ENCODE assay signal across 15 cellular contexts in the genomic region with DNA sequence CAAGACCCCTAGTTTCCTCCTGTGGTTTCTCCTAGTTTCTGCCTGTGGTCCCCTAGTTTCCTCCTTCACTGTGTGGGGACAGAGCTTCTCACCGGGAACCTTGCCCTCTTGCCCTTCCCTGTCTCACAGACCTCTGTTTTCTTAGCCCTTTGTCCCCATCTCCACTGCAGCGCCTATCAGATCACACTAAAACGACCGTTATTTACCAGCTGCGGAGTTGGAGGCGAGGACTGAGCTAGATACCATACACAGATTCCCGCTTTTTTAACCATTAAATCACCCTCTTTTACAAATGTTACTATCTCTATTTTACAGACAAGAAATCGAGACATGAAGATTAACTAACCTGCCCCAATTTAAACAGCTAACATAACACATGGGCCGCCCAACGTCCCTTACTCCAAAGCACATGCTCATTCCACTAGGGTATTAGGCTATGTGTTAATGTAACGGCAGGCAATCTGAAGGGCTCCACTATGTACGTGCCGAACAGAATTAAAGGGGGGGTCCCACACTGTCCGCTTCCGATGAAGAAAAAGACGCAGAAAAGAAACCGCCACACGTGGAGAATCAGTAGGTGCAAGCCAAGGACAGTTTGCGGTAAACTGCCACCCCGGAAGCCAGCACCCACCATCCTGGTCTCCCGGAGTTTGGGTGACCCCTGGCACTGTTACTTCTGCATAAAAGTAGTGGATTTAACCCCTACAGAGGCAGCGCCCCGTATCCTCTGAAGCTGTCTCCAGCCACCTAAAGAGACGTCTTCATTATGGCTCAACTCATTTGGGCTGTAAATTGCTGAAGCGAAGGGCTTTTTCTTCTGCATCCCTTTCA. TPM values are rescaled to one million over a fixed set of nuclear protein-coding genes. Genes with fewer than 3 reads are reported as not detected.
A peak's percentile ranks its signal among the peaks of the same experiment; 100 is the strongest.
DNase-seq lines count a peak whose midpoint lies in the region; FAIRE-seq and TF ChIP-seq lines count a peak whose summit lies in the region.
"Had no signal": no experiment of that assay in that cellular context is flagged by ENCODE, and none has a peak within 500 bp of the region (broad histone marks: within the 10 kb centered on the region; RNA-seq: fewer than 3 reads in every experiment).

No MANE protein-coding gene starts in this region.

- DNase-seq in activated CD4-positive, alpha-beta T cell treated with anti-CD3 and anti-CD28 coated beads, Interleukin-2, amount 10 ng/mL, durations not matched to agents 7 days and 5 days, result no peak
- DNase-seq in activated CD4-positive, alpha-beta T cell treated with anti-CD3 and anti-CD28 coated beads for 4 hours, result no peak
- DNase-seq in NT2/D1 (ENCODE audit: low read depth, low spot score) (no peak), H1 (ENCODE audit: low read depth in 1 of 2, low spot score in 2 of 2) (no peak), neural progenitor cell (ENCODE audit: low spot score) (peak; percentile 40), DMS114 treated with DMSO at 0.1 percent for 48 hours (lab: John Stamatoyannopoulos, UW; ENCODE audit: unreplicated experiment) (no peak), foreskin fibroblast (no peak), NCI-H2081 (lab: John Stamatoyannopoulos, UW) (no peak)
- DNase-seq: dorsolateral prefrontal cortex; NCI-H1417; NCI-H226; SIG-M5; stimulated activated CD4-positive, alpha-beta T cell treated with anti-CD3 and anti-CD28 coated beads, Interleukin-4, amount 100 ng/mL, for 24 hours had no signal

- no peak for TF ChIP-seq RAD21 in H1 (IDR thresholded peaks at IDR 0.05 in 1 of 2, conservative IDR thresholded peaks at IDR 0.05 in 1 of 2; ENCODE audit: low read depth in 2 of 2, low read length in 2 of 2)

- TF ChIP-seq CTCF in H1 (IDR thresholded peaks at IDR 0.05; ENCODE audit: control extremely low read depth in 1 of 3, insufficient read depth in 1 of 3, low read depth in 1 of 3, low read length in 3 of 3), result no peak
- no peak for TF ChIP-seq CTCF in neural progenitor cell (IDR thresholded peaks at IDR 0.05)
- TF ChIP-seq CTCF in foreskin fibroblast (IDR thresholded peaks at IDR 0.05; ENCODE audit: low read depth, low read length), result no peak

- H3K4me1 Mint-ChIP-seq in activated CD4-positive, alpha-beta T cell treated with anti-CD3 and anti-CD28 coated beads, Interleukin-2, amount 10 ng/mL, durations not matched to agents 7 days and 5 days, result peaks cover 18% of the 10 kb centered on the region
- H3K4me1 Mint-ChIP-seq in neural progenitor cell, result peaks cover 25% of the 10 kb centered on the region

- H3K4me3 ChIP-seq in NT2/D1 (ENCODE audit: insufficient read length, low read depth) (no peak overlapping the region), H1 (ENCODE audit: extremely low read depth in 1 of 4, insufficient read depth in 2 of 4, low read depth in 3 of 4, low read length in 4 of 4) (no peak overlapping the region), neural progenitor cell (no peak overlapping the region), foreskin fibroblast (ENCODE audit: low read depth in 1 of 2, low read length in 2 of 2) (no peak overlapping the region)
- H3K4me3 ChIP-seq: A549 had no signal

- H3K9me3 Mint-ChIP-seq in activated CD4-positive, alpha-beta T cell treated with anti-CD3 and anti-CD28 coated beads, Interleukin-2, amount 10 ng/mL, durations not matched to agents 7 days and 5 days, result no peaks in the 10 kb centered on the region
- H3K9me3 Mint-ChIP-seq in neural progenitor cell, result no peaks in the 10 kb centered on the region

- H4K5ac ChIP-seq in H1 (ENCODE audit: insufficient read length, low read depth, low read length), result no peak overlapping the region

- no peak overlapping the region for H3K4ac ChIP-seq in H1 (replicated peaks; ENCODE audit: insufficient read length, low read depth, low read length)

- no peak overlapping the region for H4K91ac ChIP-seq in H1 (replicated peaks; ENCODE audit: insufficient read length, low read length)

- POLR2A ChIA-PET in activated CD4-positive, alpha-beta T cell treated with anti-CD3 and anti-CD28 coated beads, Interleukin-2, amount 10 ng/mL, durations not matched to agents 7 days and 5 days (lab: Charles Lee), result no interaction called here
- POLR2A ChIA-PET in H1 (lab: Charles Lee; ENCODE audit: partially characterized antibody), result interaction anchor here (1.0 to 1.3 kb wide), 2 partner anchors 20 to 70 kb away, joined by 3 read pairs; no protein-coding TSS in a partner anchor

- H3K9me3 ChIP-seq in NT2/D1 (ENCODE audit: insufficient read depth, low read length), result no peaks in the 10 kb centered on the region
- H3K9me3 ChIP-seq in H1 (ENCODE audit: insufficient read depth in 2 of 2, low read depth in 1 of 2, low read length in 1 of 2), result no peaks in the 10 kb centered on the region
- H3K9me3 ChIP-seq in neural progenitor cell (ENCODE audit: low read depth), result no peaks in the 10 kb centered on the region
- H3K9me3 ChIP-seq: A549, neutrophil had no signal

- CTCF ChIA-PET in activated CD4-positive, alpha-beta T cell treated with anti-CD3 and anti-CD28 coated beads, Interleukin-2, amount 10 ng/mL, durations not matched to agents 7 days and 5 days (lab: Charles Lee), result no interaction called here
- CTCF ChIA-PET in H1 (lab: Charles Lee; ENCODE audit: partially characterized antibody), result interaction anchor here (0.9 to 5.2 kb wide), 6 partner anchors 9 to 110 kb away, joined by 3 to 34 read pairs (median 4); no protein-coding TSS in a partner anchor

- no peak overlapping the region; a peak in 1 of 4 replicates for H3K4me2 ChIP-seq in H1 (ENCODE audit: insufficient read depth in 1 of 2, low read depth in 2 of 2, low read length in 2 of 2)
- H3K4me2 ChIP-seq in neural progenitor cell, result peak overlapping the region; percentile 24
- H3K4me2 ChIP-seq: A549 had no signal

- H2AFZ ChIP-seq in H1 (ENCODE audit: low read length) (no peak overlapping the region), neural progenitor cell (replicated peaks) (no peak overlapping the region)

- H3K79me2 ChIP-seq in H1 (ENCODE audit: control insufficient read depth in 1 of 2, insufficient read depth in 2 of 2, low read length in 2 of 2) (peaks cover 0 to 21% of the 10 kb centered on the region in 2 experiments; a peak in 2 of 4 replicates), neural progenitor cell (ENCODE audit: low read depth) (peaks cover 20% of the 10 kb centered on the region)

- H3K18ac ChIP-seq in H1 (ENCODE audit: extremely low read depth, low read length), result no peak overlapping the region

- H3K36me3 ChIP-seq in NT2/D1 (ENCODE audit: insufficient read depth, insufficient read length, low read length), result peaks cover 21% of the 10 kb centered on the region
- H3K36me3 ChIP-seq in H1 (ENCODE audit: control insufficient read depth in 2 of 4, insufficient read depth in 4 of 4, low read length in 3 of 4), result peaks cover 4 to 11% (median 7%) of the 10 kb centered on the region in 4 experiments; a peak in 6 of 8 replicates
- no peaks in the 10 kb centered on the region for H3K36me3 ChIP-seq in neural progenitor cell
- H3K36me3 ChIP-seq: neutrophil had no signal

- no peak overlapping the region for H2BK20ac ChIP-seq in H1 (ENCODE audit: low read length)

- no peak overlapping the region for H3K23ac ChIP-seq in H1 (ENCODE audit: insufficient read length)

- no peak overlapping the region for H2BK120ac ChIP-seq in H1 (replicated peaks; ENCODE audit: low read depth, low read length)

- peaks cover 28% of the 10 kb centered on the region for H3F3A ChIP-seq in neural progenitor cell (ENCODE audit: low read depth)

- no peak overlapping the region for H3K14ac ChIP-seq in H1 (ENCODE audit: insufficient read length)

- peaks cover 5% of the 10 kb centered on the region for H3K27me3 Mint-ChIP-seq in activated CD4-positive, alpha-beta T cell treated with anti-CD3 and anti-CD28 coated beads, Interleukin-2, amount 10 ng/mL, durations not matched to agents 7 days and 5 days
- peaks cover 13% of the 10 kb centered on the region for H3K27me3 Mint-ChIP-seq in neural progenitor cell (ENCODE audit: insufficient read depth, low read depth)

- H2AK5ac ChIP-seq in H1 (ENCODE audit: low read depth, low read length), result no peak overlapping the region

- H3K27ac ChIP-seq in H1 (ENCODE audit: low read depth, low read length), result no peak overlapping the region
- H3K27ac ChIP-seq in neural progenitor cell, result no peak overlapping the region
- H3K27ac ChIP-seq: A549, neutrophil had no signal

- no peak overlapping the region for H2BK12ac ChIP-seq in H1 (ENCODE audit: low read depth, low read length)

- no peak overlapping the region for H2BK5ac ChIP-seq in H1 (ENCODE audit: low read depth, low read length)

- H4K20me1 ChIP-seq in H1 (replicated peaks in 1 of 2; ENCODE audit: control insufficient read depth in 1 of 2, insufficient read depth in 2 of 2, low read length in 2 of 2) (peaks cover 8 to 15% of the 10 kb centered on the region in 2 experiments), neural progenitor cell (ENCODE audit: low read depth) (peaks cover 21% of the 10 kb centered on the region)

- TF ChIP-seq EP300 in H1 (IDR thresholded peaks at IDR 0.05; ENCODE audit: borderline replicate concordance in 1 of 2, low read depth in 2 of 2, low read length in 2 of 2), result no peak

- no peak for TF ChIP-seq POLR2A in H1 (IDR thresholded peaks at IDR 0.05; ENCODE audit: control extremely low read depth in 1 of 2, low read depth in 2 of 2, low read length in 2 of 2)

- WGBS in H1 (ENCODE audit: extremely low coverage in 1 of 2, insufficient coverage in 1 of 2, insufficient read length in 1 of 2, insufficient replicate concordance in 2 of 2, low coverage in 1 of 2, low lambda C conversion rate in 2 of 2, missing lambda C conversion rate in 1 of 2), 2 experiments, result 86% methylated on average over 25 of the region's 25 CpGs; no CpG with 5 or more reads in 1 of the 2 experiments

- H3K36me3 Mint-ChIP-seq in activated CD4-positive, alpha-beta T cell treated with anti-CD3 and anti-CD28 coated beads, Interleukin-2, amount 10 ng/mL, durations not matched to agents 7 days and 5 days (ENCODE audit: low read depth), result peaks cover 9% of the 10 kb centered on the region
- H3K36me3 Mint-ChIP-seq in neural progenitor cell, result peaks cover 9% of the 10 kb centered on the region

- no peak for FAIRE-seq in H1 (lab: Jason Lieb, UNC)
- FAIRE-seq: A549 had no signal

- peak overlapping the region; percentile 82 for H3K4me3 Mint-ChIP-seq in activated CD4-positive, alpha-beta T cell treated with anti-CD3 and anti-CD28 coated beads, Interleukin-2, amount 10 ng/mL, durations not matched to agents 7 days and 5 days
- peak overlapping the region; percentile 84 for H3K4me3 Mint-ChIP-seq in neural progenitor cell

- H3K27me3 ChIP-seq in NT2/D1 (ENCODE audit: insufficient read depth, insufficient read length), result no peaks in the 10 kb centered on the region
- peaks cover 0 to 6% (median 4%) of the 10 kb centered on the region in 4 experiments; a peak in 6 of 7 replicates for H3K27me3 ChIP-seq in H1 (replicated peaks in 1 of 4; ENCODE audit: control insufficient read depth in 3 of 4, extremely low read depth in 1 of 4, insufficient read depth in 3 of 4, low read length in 3 of 4)
- H3K27me3 ChIP-seq in neural progenitor cell, result peaks cover 25% of the 10 kb centered on the region
- H3K27me3 ChIP-seq: dorsolateral prefrontal cortex had no signal

- H3K9ac ChIP-seq in NT2/D1 (ENCODE audit: insufficient read length, low read depth), result peak overlapping the region; percentile 22
- no peak overlapping the region for H3K9ac ChIP-seq in H1 (replicated peaks in 1 of 4; ENCODE audit: extremely low read depth in 1 of 4, low read depth in 3 of 4, low read length in 3 of 4)
- no peak overlapping the region for H3K9ac ChIP-seq in neural progenitor cell

- H3K23me2 ChIP-seq in H1 (ENCODE audit: low read depth, low read length), result peaks cover 11% of the 10 kb centered on the region; the same call in 1 of the 2 replicates

- H2BK15ac ChIP-seq in H1 (ENCODE audit: low read length), result peak overlapping the region; percentile 40; the same call in 1 of the 2 replicates

- H3K79me1 ChIP-seq in H1 (ENCODE audit: low read depth, low read length), result peaks cover 5% of the 10 kb centered on the region; the same call in 1 of the 2 replicates

- H4K8ac ChIP-seq in H1 (ENCODE audit: extremely low read depth, insufficient read depth, low read length), result no peak overlapping the region

- H3K56ac ChIP-seq in H1 (replicated peaks; ENCODE audit: insufficient read length, low read depth, low read length), result no peak overlapping the region

- H3K4me1 ChIP-seq in NT2/D1 (ENCODE audit: insufficient read depth, insufficient read length) (peaks cover 24% of the 10 kb centered on the region), H1 (replicated peaks in 1 of 4; ENCODE audit: control insufficient read depth in 3 of 4, insufficient read depth in 4 of 4, low read length in 3 of 4) (peaks cover 4 to 6% (median 5%) of the 10 kb centered on the region in 4 experiments; a peak in 5 of 7 replicates), neural progenitor cell (peaks cover 21% of the 10 kb centered on the region)

- peak overlapping the region; percentile 34 for H3K27ac Mint-ChIP-seq in activated CD4-positive, alpha-beta T cell treated with anti-CD3 and anti-CD28 coated beads, Interleukin-2, amount 10 ng/mL, durations not matched to agents 7 days and 5 days
- H3K27ac Mint-ChIP-seq in neural progenitor cell, result no peak overlapping the region

RNA-seq across cellular contexts. Expression of a gene that starts 1.9 kb away (rescaled TPM):
- 10 to 100 TPM; 47.2 to 68.2 TPM for total RNA-seq in activated CD4-positive, alpha-beta T cell treated with anti-CD3 and anti-CD28 coated beads, Interleukin-2, amount 10 ng/mL, durations not matched to agents 7 days and 5 days
- 227 and 243 TPM in 2 replicates for total RNA-seq in H1 (2021; fragmentation: NEBNext Ultra II Directional; extraction: Animal tissue kit (Norgen Biotek cat#: 25700))
- 72.6 and 82.0 TPM in 2 replicates for polyA plus RNA-seq in H1 (2011; rRNA removed)
- polyA plus RNA-seq in H1 (2011; cell fraction: cytosol; rRNA removed), result 106 TPM
- polyA plus RNA-seq in H1 (2011; cell fraction: nucleus; rRNA removed), result 112 TPM
- polyA plus RNA-seq in H1 (2012, experiment 1 of 2), result 158 to 191 TPM (median 164 TPM) in 4 replicates
- 169 TPM for polyA plus RNA-seq in H1 (2012, experiment 2 of 2)
- polyA plus RNA-seq in H1 (2013, experiment 1 of 2), result 116 TPM
- 114 TPM for polyA plus RNA-seq in H1 (2013, experiment 2 of 2)
- 119 and 142 TPM in 2 replicates for polyA minus RNA-seq in H1 (2011; rRNA and poly(A)+ RNA removed)
- 99.8 TPM for polyA minus RNA-seq in H1 (2011; cell fraction: cytosol; rRNA and poly(A)+ RNA removed)
- polyA minus RNA-seq in H1 (2011; cell fraction: nucleus; rRNA and poly(A)+ RNA removed), result 91.1 TPM
- total RNA-seq in neural progenitor cell (ENCODE audit: low replicate concordance), result 45.3 and 58.6 TPM in 2 replicates

RNA-seq across cellular contexts. Expression of a gene that starts 19.6 kb away (rescaled TPM):
- 10 to 100 TPM; 43.5 to 48.2 TPM for total RNA-seq in activated CD4-positive, alpha-beta T cell treated with anti-CD3 and anti-CD28 coated beads, Interleukin-2, amount 10 ng/mL, durations not matched to agents 7 days and 5 days
- 22.9 and 23.0 TPM in 2 replicates for total RNA-seq in H1 (2021; fragmentation: NEBNext Ultra II Directional; extraction: Animal tissue kit (Norgen Biotek cat#: 25700))
- polyA plus RNA-seq in H1 (2011; rRNA removed), result 15.0 and 20.8 TPM in 2 replicates
- polyA plus RNA-seq in H1 (2011; cell fraction: cytosol; rRNA removed), result 21.5 TPM
- 47.7 TPM for polyA plus RNA-seq in H1 (2011; cell fraction: nucleus; rRNA removed)
- 39.0 to 45.0 TPM (median 40.5 TPM) in 4 replicates for polyA plus RNA-seq in H1 (2012, experiment 1 of 2)
- 16.1 TPM for polyA plus RNA-seq in H1 (2012, experiment 2 of 2)
- 12.1 TPM for polyA plus RNA-seq in H1 (2013, experiment 1 of 2)
- 10.8 TPM for polyA plus RNA-seq in H1 (2013, experiment 2 of 2)
- 35.9 and 37.4 TPM in 2 replicates for polyA minus RNA-seq in H1 (2011; rRNA and poly(A)+ RNA removed)
- polyA minus RNA-seq in H1 (2011; cell fraction: cytosol; rRNA and poly(A)+ RNA removed), result 17.5 TPM
- 38.8 TPM for polyA minus RNA-seq in H1 (2011; cell fraction: nucleus; rRNA and poly(A)+ RNA removed)
- total RNA-seq in neural progenitor cell (ENCODE audit: low replicate concordance), result 12.0 and 24.0 TPM in 2 replicates

RNA-seq across cellular contexts. Expression of a gene that starts 42.0 kb away (rescaled TPM):
- not detected for total RNA-seq in activated CD4-positive, alpha-beta T cell treated with anti-CD3 and anti-CD28 coated beads, Interleukin-2, amount 10 ng/mL, durations not matched to agents 7 days and 5 days
- not detected in 2 replicates for total RNA-seq in H1 (2021; fragmentation: NEBNext Ultra II Directional; extraction: Animal tissue kit (Norgen Biotek cat#: 25700))
- 0.03 and 0.06 TPM in 2 replicates for polyA plus RNA-seq in H1 (2011; rRNA removed)
- not detected for polyA plus RNA-seq in H1 (2011; cell fraction: cytosol; rRNA removed)
- not detected for polyA plus RNA-seq in H1 (2011; cell fraction: nucleus; rRNA removed)
- 1.2 to 2.0 TPM (median 1.6 TPM) in 4 replicates for polyA plus RNA-seq in H1 (2012, experiment 1 of 2)
- polyA plus RNA-seq in H1 (2012, experiment 2 of 2), result 0.31 TPM
- not detected for polyA plus RNA-seq in H1 (2013, experiment 1 of 2)
- not detected for polyA plus RNA-seq in H1 (2013, experiment 2 of 2)
- polyA minus RNA-seq in H1 (2011; rRNA and poly(A)+ RNA removed), result 0.15 TPM in 1 of 2 replicates, not detected in the other
- not detected for polyA minus RNA-seq in H1 (2011; cell fraction: cytosol; rRNA and poly(A)+ RNA removed)
- polyA minus RNA-seq in H1 (2011; cell fraction: nucleus; rRNA and poly(A)+ RNA removed), result not detected
- 0.09 and 0.65 TPM in 2 replicates for total RNA-seq in neural progenitor cell (ENCODE audit: low replicate concordance)
- polyA plus RNA-seq: A549 had no signal
